7 cellular contexts compared by ENCODE assay signal in the genomic region with DNA sequence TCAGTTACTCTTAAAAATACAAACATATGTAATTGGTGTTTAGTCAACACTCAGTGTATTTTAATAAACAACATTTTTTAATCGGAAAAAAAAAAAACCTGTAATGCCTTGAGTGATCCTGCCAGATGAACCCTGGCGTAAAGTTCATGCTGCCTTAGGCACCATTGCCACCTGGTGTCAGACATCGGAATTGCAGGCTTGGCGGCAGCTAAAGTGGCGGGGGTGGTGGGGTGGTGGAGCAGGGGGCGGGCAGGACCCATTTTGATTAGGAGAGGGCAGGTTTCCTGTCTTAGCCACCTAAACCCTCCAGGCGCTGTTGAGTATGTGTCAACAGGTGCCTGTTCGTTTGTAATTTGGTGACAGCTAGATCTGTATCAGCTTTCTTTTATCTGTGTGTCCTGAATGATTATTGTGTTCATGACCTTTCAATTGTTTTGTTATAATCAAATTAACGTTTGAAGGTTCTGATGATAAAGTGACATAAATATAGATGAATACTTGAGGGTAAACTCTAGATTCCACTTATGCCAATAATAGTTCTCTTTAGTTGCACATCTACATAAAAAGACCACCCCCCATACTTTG.
DNase-seq lines count a peak whose midpoint lies in the region; ATAC-seq and TF ChIP-seq lines count a peak whose summit lies in the region.

No MANE protein-coding gene starts in this region.

- peaks cover 3% of the 10 kb centered on the region for H3K36me3 Mint-ChIP-seq in glutamatergic neuron (ENCODE audit: unreplicated experiment)

- no peak overlapping the region for H3K27ac Mint-ChIP-seq in glutamatergic neuron (ENCODE audit: unreplicated experiment)

- H3K4me1 ChIP-seq in aorta (ENCODE audit: control insufficient read depth in 1 of 2, insufficient read depth in 2 of 2, low read length in 2 of 2) = no peaks in the 10 kb centered on the region

- no peak overlapping the region for H3K27ac ChIP-seq in aorta (ENCODE audit: low read depth in 1 of 2, low read length in 2 of 2)

- 56 to 61% methylated on average over 9 of the region's 9 CpGs for WGBS in aorta, 2 donors

- no peaks in the 10 kb centered on the region for H3K27me3 ChIP-seq in aorta (ENCODE audit: control insufficient read depth in 1 of 2, insufficient read depth in 2 of 2, low read length in 1 of 2)

- H3K9me3 Mint-ChIP-seq in glutamatergic neuron (ENCODE audit: unreplicated experiment) = peaks cover 4% of the 10 kb centered on the region

- DNase-seq in NAMALWA (ENCODE audit: low spot score) = peak; percentile 74
- DNase-seq in activated T-cell treated with anti-CD3 and anti-CD28 coated beads for 24 hours (ENCODE audit: low read depth) = peak; percentile 26
- DNase-seq in glutamatergic neuron = peak; percentile 87
- DNase-seq in stimulated activated CD4-positive, alpha-beta T cell treated with anti-CD3 and anti-CD28 coated beads, Interleukin-4, amount 100 ng/mL, for 1 hour = peak; percentile 38
- no peak for DNase-seq in aorta

- no peaks in the 10 kb centered on the region for H3K27me3 Mint-ChIP-seq in glutamatergic neuron (ENCODE audit: unreplicated experiment)

- peaks cover 8% of the 10 kb centered on the region for H3K4me1 Mint-ChIP-seq in glutamatergic neuron (ENCODE audit: low read depth, unreplicated experiment)

- TF ChIP-seq CTCF in GM12873 (IDR thresholded peaks at IDR 0.05; ENCODE audit: insufficient read depth, low read depth, low read length, missing control alignments) (peak; percentile 85), glutamatergic neuron (IDR thresholded peaks at IDR 0.05; ENCODE audit: partially characterized antibody, unreplicated experiment) (peak; percentile 98)

- H3K9me3 ChIP-seq in aorta (ENCODE audit: control insufficient read depth, low read length) = no peaks in the 10 kb centered on the region

- intact Hi-C loops in aorta (cut with DNase I) = loop anchor here in 1 of 2 donors (5.0 kb wide), 1 partner anchor 613 kb away; no protein-coding TSS in a partner anchor

- H3K4me3 ChIP-seq in aorta (ENCODE audit: low read length in 2 of 2) = no peak overlapping the region

- ATAC-seq in GM21367 (IDR thresholded peaks at IDR 0.05; ENCODE audit: unreplicated experiment) (no peak), aorta (ENCODE audit: low FRiP score) (no peak)

- H3K4me3 Mint-ChIP-seq in glutamatergic neuron (ENCODE audit: unreplicated experiment) = no peak overlapping the region

- peaks cover 0 to 2% of the 10 kb centered on the region in 2 donors for H3K36me3 ChIP-seq in aorta (ENCODE audit: control insufficient read depth in 1 of 2, insufficient read depth in 2 of 2, low read length in 1 of 2)

Comparison
In these comparisons a context has a peak if more than half of its experiments do, and no peak if none do; other contexts are left out.
1. DNase-seq: peak in NAMALWA (single experiment), activated T-cell treated with anti-CD3 and anti-CD28 coated beads for 24 hours (single experiment), glutamatergic neuron (single experiment) and stimulated activated CD4-positive, alpha-beta T cell treated with anti-CD3 and anti-CD28 coated beads, Interleukin-4, amount 100 ng/mL, for 1 hour (single experiment); none in aorta (0 of 2).